23 cellular contexts compared by ENCODE assay signal in genomic region chr1:56490619-56491018, GRCh38.
DNase-seq lines count a peak whose midpoint lies in the region; ATAC-seq, FAIRE-seq and TF ChIP-seq lines count a peak whose summit lies in the region.
"Had no signal": no experiment of that assay in that cellular context is flagged by ENCODE, and none has a peak within 500 bp of the region (broad histone marks: within the 10 kb centered on the region; RNA-seq: fewer than 3 reads in every experiment).

No MANE protein-coding gene starts in this region.

- H3K36me3 ChIP-seq in mesenchymal stem cell (ENCODE audit: control insufficient read depth in 1 of 2, insufficient read depth in 2 of 2, low read depth in 1 of 2, low read length in 2 of 2) (peaks cover 0 to 33% of the 10 kb centered on the region in 2 experiments), tibial artery (peaks cover 17 to 18% (median 18%) of the 10 kb centered on the region in 3 donors)

- no CpG with 5 or more reads among the region's 2 CpGs for WGBS in mesenchymal stem cell

- intact Hi-C loops in tibial artery (cut with DNase I; ENCODE audit: low total_unique reads) = no loop called here

- TF ChIP-seq CTCF in tibial artery (IDR thresholded peaks at IDR 0.05) (no peak), GM13976 (IDR thresholded peaks at IDR 0.05; ENCODE audit: borderline replicate concordance, control extremely low read depth, extremely low read depth, insufficient read depth, missing control alignments) (no peak)

- H3K14ac ChIP-seq in mesenchymal stem cell (ENCODE audit: low read length in 2 of 2) = no peak overlapping the region

- H4K91ac ChIP-seq in mesenchymal stem cell (ENCODE audit: low read length) = no peak overlapping the region

- no peak overlapping the region for H2BK120ac ChIP-seq in mesenchymal stem cell (ENCODE audit: low read depth, low read length)

- in situ Hi-C loops in GM13976 (cut with MboI; ENCODE audit: low sequenced_read_pairs, unreplicated experiment) = no loop called here

- H3K27me3 ChIP-seq in mesenchymal stem cell (ENCODE audit: control insufficient read depth in 1 of 2, insufficient read depth in 1 of 2, low read length in 2 of 2) = no peaks in the 10 kb centered on the region
- no peaks in the 10 kb centered on the region for H3K27me3 ChIP-seq in tibial artery

- no peaks in the 10 kb centered on the region for H3K9me3 ChIP-seq in mesenchymal stem cell (ENCODE audit: control insufficient read depth, low read length)
- no peaks in the 10 kb centered on the region for H3K9me3 ChIP-seq in tibial artery

- H3K4me2 ChIP-seq in mesenchymal stem cell (ENCODE audit: low read length, poor library complexity, severe bottlenecking) = no peak overlapping the region

- H3K4me1 ChIP-seq in mesenchymal stem cell (ENCODE audit: control insufficient read depth, insufficient read depth, low read depth, low read length) = no peaks in the 10 kb centered on the region
- H3K4me1 ChIP-seq in tibial artery = peaks cover 0 to 25% (median 11%) of the 10 kb centered on the region in 4 donors

- ATAC-seq in GM19023 (IDR thresholded peaks at IDR 0.05; ENCODE audit: unreplicated experiment) = no peak
- ATAC-seq in GM19324 (IDR thresholded peaks at IDR 0.05; ENCODE audit: low FRiP score, unreplicated experiment) = no peak
- ATAC-seq: PC-3 had no signal

- no peak overlapping the region for H3K18ac ChIP-seq in mesenchymal stem cell (ENCODE audit: low read depth in 1 of 2, low read length in 2 of 2)

- H2AK5ac ChIP-seq in mesenchymal stem cell (ENCODE audit: low read length, severe bottlenecking) = no peak overlapping the region

- no peak overlapping the region for H4K8ac ChIP-seq in mesenchymal stem cell (ENCODE audit: low read length)

- no peak for FAIRE-seq in GM12891 (lab: Jason Lieb, UNC)
- FAIRE-seq: GM18507 had no signal

- no peak overlapping the region for H2BK5ac ChIP-seq in mesenchymal stem cell (ENCODE audit: low read depth, low read length, poor library complexity, severe bottlenecking)

- TF ChIP-seq POLR2A in GM12891 (IDR thresholded peaks at IDR 0.05; ENCODE audit: low read depth, low read length) = no peak

- no peak overlapping the region for H2BK15ac ChIP-seq in mesenchymal stem cell (ENCODE audit: low read depth, poor library complexity, severe bottlenecking)

- H3K27ac ChIP-seq in mesenchymal stem cell (ENCODE audit: low read length, poor library complexity, severe bottlenecking) (no peak overlapping the region), tibial artery (peak overlapping the region; percentile 7 to 44)
- H3K27ac ChIP-seq: C4-2B, HL-60 had no signal

- no peak overlapping the region for H3K4ac ChIP-seq in mesenchymal stem cell (ENCODE audit: low read depth in 1 of 2, low read length in 2 of 2)

- DNase-seq in HCEC 1CT (peak; percentile 16), amniotic epithelial cell (ENCODE audit: low read depth) (peak; percentile 74), mesenchymal stem cell (peak; percentile 39), tibial artery (no peak), GM13976 (ENCODE audit: low spot score) (no peak), GM12891 (ENCODE audit: insufficient read length, low spot score) (no peak)
- DNase-seq: Calu3, DMS153, DND-41, NCI-H1092, NCI-H1436, NCI-H187 treated with DMSO at 0.1 percent for 48 hours, NCI-H2171 treated with DMSO at 0.1 percent for 48 hours, NCI-H345, NCI-H510A treated with DMSO at 0.1 percent for 48 hours, NCI-H748 treated with DMSO at 0.1 percent for 48 hours, Right ventricle myocardium superior had no signal

- H3K4me3 ChIP-seq in mesenchymal stem cell (ENCODE audit: insufficient read depth in 1 of 2, low read depth in 1 of 2, low read length in 2 of 2) (no peak overlapping the region), tibial artery (no peak overlapping the region)

- H3K9ac ChIP-seq in mesenchymal stem cell (ENCODE audit: low read length) = no peak overlapping the region

- no peak overlapping the region for H2AFZ ChIP-seq in mesenchymal stem cell (ENCODE audit: low read depth, low read length)

- H2BK12ac ChIP-seq in mesenchymal stem cell (ENCODE audit: low read length in 2 of 2) = no peak overlapping the region

- no peaks in the 10 kb centered on the region for H3K79me1 ChIP-seq in mesenchymal stem cell (replicated peaks; ENCODE audit: low read length, poor library complexity, severe bottlenecking)

- H3K23ac ChIP-seq in mesenchymal stem cell (ENCODE audit: low read length in 2 of 2) = no peak overlapping the region

TF ChIP-seq in GM12891, 5 proteins besides CTCF, POLR2A, EP300 and RAD21:
- TF ChIP-seq PAX5 (IDR thresholded peaks at IDR 0.05; ENCODE audit: insufficient read depth, low read length, severe bottlenecking) (no peak), POU2F2 (IDR thresholded peaks at IDR 0.05; ENCODE audit: low read depth, low read length) (no peak), POLR2AphosphoS5 (IDR thresholded peaks at IDR 0.05; ENCODE audit: low read depth, low read length) (no peak), TAF1 (IDR thresholded peaks at IDR 0.05; ENCODE audit: low read depth, low read length) (no peak), SPI1 (IDR thresholded peaks at IDR 0.05; ENCODE audit: low read depth, low read length) (no peak)

Comparison
In these comparisons a context has a peak if more than half of its experiments do, and no peak if none do; other contexts are left out.
1. DNase-seq: peak in HCEC 1CT (single experiment), amniotic epithelial cell (single experiment) and mesenchymal stem cell (single experiment); none in tibial artery (0 of 2), GM13976 (single experiment) and GM12891 (single experiment).